Comparison of ENCODE assay signal across 19 cellular contexts in genomic region chr4:139743027-139743426, GRCh38.
DNase-seq lines count a peak whose midpoint lies in the region; ATAC-seq and TF ChIP-seq lines count a peak whose summit lies in the region.
"Had no signal": no experiment of that assay in that cellular context is flagged by ENCODE, and none has a peak within 500 bp of the region (broad histone marks: within the 10 kb centered on the region; RNA-seq: fewer than 3 reads in every experiment).

No MANE protein-coding gene starts in this region.

- no peak overlapping the region for H3K27ac Mint-ChIP-seq in chondrocyte (ENCODE audit: unreplicated experiment)
- H3K27ac Mint-ChIP-seq: H9 had no signal

- TF ChIP-seq CTCF in chondrocyte (IDR thresholded peaks at IDR 0.05), result no peak

- peaks cover 26% of the 10 kb centered on the region for H3K4me1 Mint-ChIP-seq in chondrocyte (ENCODE audit: low read depth)

- H3K9me3 Mint-ChIP-seq in chondrocyte (ENCODE audit: low read depth), result no peaks in the 10 kb centered on the region
- H3K9me3 Mint-ChIP-seq: H9 had no signal

- DNase-seq in NCI-H69 (lab: John Stamatoyannopoulos, UW) (peak; percentile 26), caudate nucleus (lab: John Stamatoyannopoulos, UW) (peak in 23 of 61 donors; percentile 6 to 87 (median 25)), left kidney (ENCODE audit: low read depth, low spot score) (peak; percentile 66), putamen (ENCODE audit: low spot score) (peak; percentile 75), EL (no peak), chondrocyte (ENCODE audit: low spot score) (no peak)
- DNase-seq: AML-193, DMS79, H9, MM.1S, NCI-H1092, NCI-H1436 treated with DMSO at 0.1 percent for 48 hours, NCI-H2029, NCI-H2171 treated with DMSO at 0.1 percent for 48 hours, NCI-H446, OCI-M1, Right ventricle myocardium superior had no signal

- no peak for ATAC-seq in GM21367 (IDR thresholded peaks at IDR 0.05; ENCODE audit: unreplicated experiment)

- no peaks in the 10 kb centered on the region for H3K27me3 Mint-ChIP-seq in chondrocyte (ENCODE audit: low read depth)

- H3K36me3 Mint-ChIP-seq in chondrocyte (ENCODE audit: low read depth), result no peaks in the 10 kb centered on the region

- H3K27ac ChIP-seq in caudate nucleus (ENCODE audit: low read depth, low read length), result peak overlapping the region; percentile 42
- H3K27ac ChIP-seq: SK-N-MC had no signal

- no peak overlapping the region for H3K4me3 Mint-ChIP-seq in chondrocyte (ENCODE audit: unreplicated experiment)
- H3K4me3 Mint-ChIP-seq: H9 had no signal

Comparison
In these comparisons a context has a peak if more than half of its experiments do, and no peak if none do; other contexts are left out.
1. DNase-seq: peak in NCI-H69 (single experiment), left kidney (single experiment) and putamen (single experiment); none in EL (single experiment) and chondrocyte (single experiment).